In the genomic region with DNA sequence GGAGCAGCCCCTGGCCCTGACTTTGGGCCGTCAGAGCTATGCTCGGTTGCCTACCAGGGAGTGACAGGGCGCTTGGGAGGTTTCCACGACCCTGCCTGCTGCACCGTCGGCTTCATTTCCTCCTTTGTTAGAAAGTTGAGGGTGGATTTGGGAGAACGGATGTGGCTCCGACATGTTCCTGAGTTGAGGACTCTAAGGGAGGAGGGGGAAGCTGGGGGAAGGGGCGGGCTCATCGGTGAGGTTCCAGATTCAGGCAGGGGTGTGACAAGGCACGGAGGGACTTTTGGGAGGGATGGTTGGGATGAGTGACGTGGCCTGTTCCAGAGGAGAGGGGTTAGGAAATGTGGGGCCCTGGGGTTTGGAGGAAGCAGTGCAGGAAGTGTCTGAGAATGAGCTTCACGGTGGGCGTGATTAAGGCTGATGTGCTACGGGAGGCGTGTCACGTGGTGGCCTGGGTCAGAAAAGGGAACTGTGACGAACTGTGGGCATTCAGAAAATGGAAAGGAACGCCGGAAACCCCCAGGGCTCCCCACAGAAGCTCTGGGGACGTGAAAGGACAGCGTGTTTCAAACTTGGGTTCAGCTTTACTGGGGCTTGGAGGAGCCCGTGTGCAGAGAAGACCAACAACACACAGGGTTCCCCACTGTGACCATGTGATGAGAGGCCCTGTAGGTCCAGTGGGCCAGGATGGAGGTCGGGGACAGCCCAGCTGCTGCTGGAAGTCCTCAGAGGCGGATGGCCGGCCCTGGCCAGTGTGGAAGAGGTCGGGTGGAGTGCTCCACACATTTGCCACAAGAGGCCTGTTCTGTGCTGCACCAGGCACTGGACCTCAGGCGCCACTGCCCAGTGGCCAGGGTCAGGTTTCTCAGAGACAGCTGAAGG, we compare ENCODE assay signal across 8 cellular contexts. TPM values are rescaled to one million over a fixed set of nuclear protein-coding genes. Genes with fewer than 3 reads are reported as not detected.
DNase-seq lines count a peak whose midpoint lies in the region; ATAC-seq, FAIRE-seq and TF ChIP-seq lines count a peak whose summit lies in the region.

No MANE protein-coding gene starts in this region.

- H3K4me3 ChIP-seq in lower lobe of right lung, result peak overlapping the region; percentile 66

- peaks cover 23% of the 10 kb centered on the region for H3K27me3 Mint-ChIP-seq in activated naive CD8-positive, alpha-beta T cell treated with anti-CD3 and anti-CD28 coated beads for 36 hours
- H3K27me3 Mint-ChIP-seq in WTC11 (ENCODE audit: low read depth), result peaks cover 7% of the 10 kb centered on the region

- H3K27ac ChIP-seq in lower lobe of right lung, result peak overlapping the region; percentile 93

- H3K4me1 Mint-ChIP-seq in activated naive CD8-positive, alpha-beta T cell treated with anti-CD3 and anti-CD28 coated beads for 36 hours, result peaks cover 46% of the 10 kb centered on the region
- peaks cover 20% of the 10 kb centered on the region for H3K4me1 Mint-ChIP-seq in WTC11

- POLR2A ChIA-PET in WTC11 (lab: Charles Lee), result no interaction called here

- CTCF ChIA-PET in WTC11 (lab: Charles Lee), result interaction anchor here (0.7 to 2.2 kb wide), 5 partner anchors 11 to 142 kb away, joined by 3 to 9 read pairs (median 6); no protein-coding TSS in a partner anchor

- FAIRE-seq in GM12891 (lab: Jason Lieb, UNC), result peak; percentile 100

- H3K36me3 ChIP-seq in lower lobe of right lung, result no peaks in the 10 kb centered on the region

- no peaks in the 10 kb centered on the region for H3K9me3 Mint-ChIP-seq in activated naive CD8-positive, alpha-beta T cell treated with anti-CD3 and anti-CD28 coated beads for 36 hours
- no peaks in the 10 kb centered on the region for H3K9me3 Mint-ChIP-seq in WTC11

- ATAC-seq in HG02759 (IDR thresholded peaks at IDR 0.05; ENCODE audit: unreplicated experiment) (peak; percentile 55), lower lobe of right lung (peak; percentile 83 to 86), WTC11 (no peak), GM21367 (IDR thresholded peaks at IDR 0.05; ENCODE audit: unreplicated experiment) (no peak)

- H3K4me1 ChIP-seq in lower lobe of right lung, result peaks cover 63% of the 10 kb centered on the region

- DNase-seq in GM12891 (ENCODE audit: insufficient read length, low spot score) (peak; percentile 76), SKM-1 (lab: John Stamatoyannopoulos, UW; ENCODE audit: unreplicated experiment) (peak; percentile 92), lower lobe of right lung (peak; percentile 89), WTC11 (ENCODE audit: low spot score) (no peak)
- DNase-seq in activated naive CD8-positive, alpha-beta T cell treated with anti-CD3 and anti-CD28 coated beads for 36 hours, result peak; percentile 80
- DNase-seq in stimulated activated CD8-positive, alpha-beta memory T cell treated with anti-CD3 and anti-CD28 coated beads, Interleukin-15, amount 100 ng/mL, for 1 hour (ENCODE audit: low read depth), result peak; percentile 30

- H3K36me3 Mint-ChIP-seq in activated naive CD8-positive, alpha-beta T cell treated with anti-CD3 and anti-CD28 coated beads for 36 hours, result peaks cover 43% of the 10 kb centered on the region
- H3K36me3 Mint-ChIP-seq in WTC11, result no peaks in the 10 kb centered on the region

- TF ChIP-seq CTCF in lower lobe of right lung (IDR thresholded peaks at IDR 0.05) (no peak), WTC11 (IDR thresholded peaks at IDR 0.05) (no peak)

- peak overlapping the region; percentile 98 for H3K27ac Mint-ChIP-seq in activated naive CD8-positive, alpha-beta T cell treated with anti-CD3 and anti-CD28 coated beads for 36 hours
- no peak overlapping the region for H3K27ac Mint-ChIP-seq in WTC11

- intact Hi-C loops in lower lobe of right lung (cut with DNase I), result no loop called here

- H3K27me3 ChIP-seq in lower lobe of right lung (ENCODE audit: low read depth), result no peaks in the 10 kb centered on the region

- no peaks in the 10 kb centered on the region for H3K9me3 ChIP-seq in lower lobe of right lung

- H3K4me3 Mint-ChIP-seq in activated naive CD8-positive, alpha-beta T cell treated with anti-CD3 and anti-CD28 coated beads for 36 hours, result peak overlapping the region; percentile 92
- no peak overlapping the region for H3K4me3 Mint-ChIP-seq in WTC11

- TF ChIP-seq POLR2A in GM12891 (IDR thresholded peaks at IDR 0.05; ENCODE audit: low read depth, low read length), result peak; percentile 90

TF ChIP-seq in GM12891, 5 proteins besides CTCF, POLR2A, EP300 and RAD21:
- peak; percentile 98 for TF ChIP-seq SPI1 (IDR thresholded peaks at IDR 0.05; ENCODE audit: low read depth, low read length)
- no peak for TF ChIP-seq PAX5 (IDR thresholded peaks at IDR 0.05; ENCODE audit: insufficient read depth, low read length, severe bottlenecking)
- TF ChIP-seq POU2F2 (IDR thresholded peaks at IDR 0.05; ENCODE audit: low read depth, low read length), result peak; percentile 91
- TF ChIP-seq POLR2AphosphoS5 (IDR thresholded peaks at IDR 0.05; ENCODE audit: low read depth, low read length), result peak; percentile 80
- TF ChIP-seq TAF1 (IDR thresholded peaks at IDR 0.05; ENCODE audit: low read depth, low read length), result peak; percentile 89

TF ChIP-seq in WTC11, 78 proteins besides CTCF, POLR2A, EP300 and RAD21:
- TF ChIP-seq HMGA2 (CRISPR knock-in tag; IDR thresholded peaks at IDR 0.05) (no peak), MYBL2 (CRISPR knock-in tag; IDR thresholded peaks at IDR 0.05) (no peak), NR1H2 (CRISPR knock-in tag; IDR thresholded peaks at IDR 0.05) (no peak), CREB1 (CRISPR knock-in tag; IDR thresholded peaks at IDR 0.05) (no peak)
- TF ChIP-seq, protein P1, sequence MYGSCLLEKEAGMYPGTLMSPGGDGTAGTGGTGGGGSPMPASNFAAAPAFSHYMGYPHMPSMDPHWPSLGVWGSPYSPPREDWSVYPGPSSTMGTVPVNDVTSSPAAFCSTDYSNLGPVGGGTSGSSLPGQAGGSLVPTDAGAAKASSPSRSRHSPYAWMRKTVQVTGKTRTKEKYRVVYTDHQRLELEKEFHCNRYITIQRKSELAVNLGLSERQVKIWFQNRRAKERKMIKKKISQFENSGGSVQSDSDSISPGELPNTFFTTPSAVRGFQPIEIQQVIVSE (CRISPR knock-in tag; IDR thresholded peaks at IDR 0.05; ENCODE audit: borderline replicate concordance), result no peak

RNA-seq across cellular contexts. Expression of a gene that starts 2.8 kb away (rescaled TPM):
- 190 TPM for polyA plus RNA-seq in GM12891 (2012; ENCODE audit: low read depth, missing spikeins)
- 10 to 100 TPM; 71.4 to 71.5 TPM for total RNA-seq in activated naive CD8-positive, alpha-beta T cell treated with anti-CD3 and anti-CD28 coated beads for 36 hours
- total RNA-seq in lower lobe of right lung (44.7 TPM), WTC11 (2021) (3.3 to 5.0 TPM (median 4.9 TPM) in 3 replicates)

Comparison
In these comparisons a context has a peak if more than half of its experiments do, and no peak if none do; other contexts are left out.
1. ATAC-seq: peak in HG02759 (single experiment) and lower lobe of right lung (2 of 2); none in WTC11 (single experiment) and GM21367 (single experiment).